ENCODE assay signal across 25 cellular contexts in the genomic region with DNA sequence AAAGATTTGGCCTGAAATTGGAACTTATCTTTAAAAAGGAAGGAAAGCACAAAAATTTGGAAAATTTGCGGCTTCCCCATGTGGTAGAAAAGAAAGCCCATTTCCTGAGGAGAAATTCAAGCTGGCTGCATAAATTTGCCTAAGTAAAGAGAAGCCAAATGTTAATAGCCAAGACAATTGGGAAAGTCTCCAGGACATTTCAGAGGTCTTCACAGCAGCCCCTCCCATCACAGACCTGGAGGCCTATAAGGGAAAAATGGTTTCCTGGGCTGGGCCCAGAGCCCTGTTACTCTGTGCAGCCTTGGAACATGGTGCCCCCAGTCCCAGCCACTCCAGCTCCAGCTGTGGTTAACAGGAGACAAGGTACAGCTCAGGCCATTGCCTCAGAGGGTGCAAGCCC.
"Had no signal": no experiment of that assay in that cellular context is flagged by ENCODE, and none has a peak within 500 bp of the region (broad histone marks: within the 10 kb centered on the region; RNA-seq: fewer than 3 reads in every experiment).

No MANE protein-coding gene starts in this region.

- H3K9me3 ChIP-seq: adrenal gland, breast epithelium, SK-N-SH had no signal

- DNase-seq: activated CD4-positive, alpha-beta memory T cell treated with anti-CD3 and anti-CD28 coated beads, Interleukin-2, amount 10 ng/mL, durations not matched to agents 7 days and 5 days; activated CD4-positive, alpha-beta T cell treated with anti-CD3 and anti-CD28 coated beads for 36 hours; activated CD4-positive, alpha-beta T cell treated with anti-CD3 and anti-CD28 coated beads, Interleukin-2, amount 50 U/mL, for 1 hour; activated CD8-positive, alpha-beta memory T cell treated with anti-CD3 and anti-CD28 coated beads, Interleukin-2, amount 50 U/mL, for 4 hours; activated gamma-delta T cell treated with Interleukin-2 at 50 U/mL for 16 hours; activated naive CD4-positive, alpha-beta T cell treated with anti-CD3 and anti-CD28 coated beads, Interleukin-2, amount 10 ng/mL, durations not matched to agents 7 days and 5 days; activated naive CD8-positive, alpha-beta T cell treated with anti-CD3 and anti-CD28 coated beads, Interleukin-2, amount 10 ng/mL, durations not matched to agents 7 days and 5 days; activated T-cell treated with anti-CD3 and anti-CD28 coated beads, Interleukin-2, amount 50 U/mL, for 72 hours; adrenal gland; anterior cingulate cortex; caudate nucleus; MM.1S; NCI-H1105; NCI-H1436; NCI-H187 treated with DMSO at 0.1 percent for 48 hours; NCI-H2081 treated with DMSO at 0.1 percent for 48 hours; NCI-H2227 treated with DMSO at 0.1 percent for 48 hours; NCI-H526; NCI-H774; OCI-M1; RPMI8226; SK-N-SH; T-helper 1 cell had no signal

- H3K4me1 ChIP-seq: adrenal gland, breast epithelium had no signal

- H3K27ac ChIP-seq: adrenal gland, breast epithelium, VCaP had no signal

- H3K9ac ChIP-seq: SK-N-SH had no signal

- H3K4me3 ChIP-seq: adrenal gland, breast epithelium had no signal

- H3K27me3 ChIP-seq: adrenal gland, breast epithelium had no signal

- H3K36me3 ChIP-seq: adrenal gland, breast epithelium had no signal
